Comparison of ENCODE assay signal across 30 cellular contexts in genomic region chr19:50276370-50277063, GRCh38. TPM values are rescaled to one million over a fixed set of nuclear protein-coding genes. Genes with fewer than 3 reads are reported as not detected.
"Had no signal": no experiment of that assay in that cellular context is flagged by ENCODE, and none has a peak within 500 bp of the region (broad histone marks: within the 10 kb centered on the region; RNA-seq: fewer than 3 reads in every experiment).

No MANE protein-coding gene starts in this region.

- H3K27ac ChIP-seq: hepatocyte, left ventricle myocardium inferior, neutrophil, ovary, prostate gland, sigmoid colon, spleen, suprapubic skin, thoracic aorta, tibial artery, upper lobe of right lung had no signal

- H3K27me3 ChIP-seq: hepatocyte, neutrophil, ovary, upper lobe of right lung had no signal

- H3K9me3 Mint-ChIP-seq: mesothelial cell of epicardium; natural killer cell treated with Interleukin-12 subunit alpha and Interleukin-12 subunit beta and Interleukin-15 and Interleukin-18, amount 100 ng/mL, for 72 hours; neural crest cell; stimulated activated effector memory CD8-positive, alpha-beta T cell treated with anti-CD3 and anti-CD28 coated beads, Interleukin-12 subunit alpha, Interleukin-12 subunit beta, amount 100 ng/mL, for 72 hours; stimulated activated naive CD8-positive, alpha-beta T cell treated with anti-CD3 and anti-CD28 coated beads, Interleukin-15, Interleukin-2, amounts not matched to agents 100 ng/mL and 50 ng/mL, for 24 hours had no signal

- FAIRE-seq: small intestine, urothelium cell line had no signal

- H3K9me3 ChIP-seq: left ventricle myocardium inferior, mucosa of descending colon, neutrophil, ovary, prostate gland, sigmoid colon, spleen, suprapubic skin, thoracic aorta, tibial artery, upper lobe of right lung had no signal

- H2AFZ ChIP-seq: hepatocyte had no signal

- H3K79me2 ChIP-seq: hepatocyte had no signal

- H3K4me3 ChIP-seq: hepatocyte, left ventricle myocardium inferior, lung, mucosa of descending colon, ovary, prostate gland, sigmoid colon, spleen, suprapubic skin, thoracic aorta, tibial artery, upper lobe of right lung had no signal

- H3K27ac Mint-ChIP-seq: mesothelial cell of epicardium; natural killer cell treated with Interleukin-12 subunit alpha and Interleukin-12 subunit beta and Interleukin-15 and Interleukin-18, amount 100 ng/mL, for 72 hours; stimulated activated effector memory CD8-positive, alpha-beta T cell treated with anti-CD3 and anti-CD28 coated beads, Interleukin-12 subunit alpha, Interleukin-12 subunit beta, amount 100 ng/mL, for 72 hours; stimulated activated naive CD8-positive, alpha-beta T cell treated with anti-CD3 and anti-CD28 coated beads, Interleukin-15, Interleukin-2, amounts not matched to agents 100 ng/mL and 50 ng/mL, for 24 hours had no signal

- H3K4me3 Mint-ChIP-seq: mesothelial cell of epicardium; naive thymus-derived CD4-positive, alpha-beta T cell; natural killer cell treated with Interleukin-12 subunit alpha and Interleukin-12 subunit beta and Interleukin-15 and Interleukin-18, amount 100 ng/mL, for 72 hours; neural crest cell; stimulated activated effector memory CD8-positive, alpha-beta T cell treated with anti-CD3 and anti-CD28 coated beads, Interleukin-12 subunit alpha, Interleukin-12 subunit beta, amount 100 ng/mL, for 72 hours; stimulated activated naive CD8-positive, alpha-beta T cell treated with anti-CD3 and anti-CD28 coated beads, Interleukin-15, Interleukin-2, amounts not matched to agents 100 ng/mL and 50 ng/mL, for 24 hours had no signal

- H3K4me1 Mint-ChIP-seq: mesothelial cell of epicardium; neural crest cell; stimulated activated effector memory CD8-positive, alpha-beta T cell treated with anti-CD3 and anti-CD28 coated beads, Interleukin-12 subunit alpha, Interleukin-12 subunit beta, amount 100 ng/mL, for 72 hours had no signal

- H3K4me1 ChIP-seq: left ventricle myocardium inferior, prostate gland, sigmoid colon, spleen, suprapubic skin, tibial artery, upper lobe of right lung had no signal

- H3K36me3 Mint-ChIP-seq: naive thymus-derived CD4-positive, alpha-beta T cell; natural killer cell treated with Interleukin-12 subunit alpha and Interleukin-12 subunit beta and Interleukin-15 and Interleukin-18, amount 100 ng/mL, for 72 hours; stimulated activated effector memory CD8-positive, alpha-beta T cell treated with anti-CD3 and anti-CD28 coated beads, Interleukin-12 subunit alpha, Interleukin-12 subunit beta, amount 100 ng/mL, for 72 hours had no signal

- H3K36me3 ChIP-seq: neutrophil, ovary, prostate gland, sigmoid colon, spleen had no signal

- H3K4me2 ChIP-seq: hepatocyte had no signal

- ATAC-seq: mucosa of descending colon; naive thymus-derived CD4-positive, alpha-beta T cell; natural killer cell treated with Interleukin-12 subunit alpha and Interleukin-12 subunit beta and Interleukin-15 and Interleukin-18, amount 100 ng/mL, for 72 hours; right cardiac atrium; stimulated activated effector memory CD8-positive, alpha-beta T cell treated with anti-CD3 and anti-CD28 coated beads, Interleukin-12 subunit alpha, Interleukin-12 subunit beta, amount 100 ng/mL, for 72 hours; upper lobe of right lung had no signal

- DNase-seq: islet precursor cell; left ventricle myocardium inferior; mesendoderm; mucosa of descending colon; naive thymus-derived CD4-positive, alpha-beta T cell; occipital lobe; ovary; retina; right cardiac atrium; sigmoid colon; small intestine; spleen; stimulated activated CD4-positive, alpha-beta T cell treated with anti-CD3 and anti-CD28 coated beads, Interleukin-4, amount 100 ng/mL, for 24 hours; stimulated activated naive CD4-positive, alpha-beta T cell; tibial artery; trophoblast cell; upper lobe of right lung had no signal

RNA-seq across cellular contexts. Expression of gene KCNC3, which starts 52.7 kb away (rescaled TPM):
- total RNA-seq: myocyte had no signal
- polyA plus RNA-seq: naive thymus-derived CD4-positive, alpha-beta T cell had no signal
